Comparison of ENCODE assay signal across 27 cellular contexts in the genomic region with DNA sequence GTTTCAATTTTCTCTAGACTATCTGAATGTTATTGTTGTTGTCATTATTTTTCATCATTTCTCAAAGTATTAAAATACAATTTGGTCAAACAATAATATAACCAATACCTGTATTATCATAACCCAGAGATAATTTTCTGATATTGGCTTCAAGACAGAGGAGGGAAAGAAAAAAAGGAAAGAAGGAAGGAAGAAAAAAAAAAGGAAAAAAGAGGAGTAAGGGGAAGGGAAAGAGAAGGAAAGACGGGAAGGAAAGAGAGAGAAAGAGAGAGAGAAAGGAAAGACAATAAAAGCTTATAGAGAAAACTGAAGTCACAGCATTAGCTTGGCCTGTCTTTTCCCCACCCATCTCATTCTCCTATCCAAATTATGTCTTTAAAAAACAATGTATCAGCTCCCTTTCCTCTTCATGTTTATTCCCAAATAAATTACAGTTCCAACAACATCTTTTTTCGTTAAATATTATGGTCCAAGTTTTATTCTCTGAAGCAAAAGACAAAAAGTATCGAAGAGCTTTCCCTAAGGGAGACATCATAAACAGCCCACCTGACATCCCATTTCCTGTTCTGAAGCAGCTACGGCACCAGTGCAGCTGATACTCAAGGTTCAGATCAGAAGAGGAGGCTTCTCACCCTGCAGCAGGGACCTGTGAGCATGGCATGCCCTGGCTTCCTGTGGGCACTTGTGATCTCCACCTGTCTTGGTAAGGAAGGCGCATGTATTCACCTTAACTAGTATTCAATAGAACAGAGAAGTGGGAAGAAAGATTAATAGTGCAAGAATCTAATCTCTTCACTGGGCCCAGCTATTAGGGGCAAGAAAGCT.
DNase-seq lines count a peak whose midpoint lies in the region; ATAC-seq, FAIRE-seq and TF ChIP-seq lines count a peak whose summit lies in the region.
"Had no signal": no experiment of that assay in that cellular context is flagged by ENCODE, and none has a peak within 500 bp of the region (broad histone marks: within the 10 kb centered on the region; RNA-seq: fewer than 3 reads in every experiment).

No MANE protein-coding gene starts in this region.

- no peak overlapping the region for H3K23ac ChIP-seq in H1 (ENCODE audit: insufficient read length)

- no peak overlapping the region for H2BK12ac ChIP-seq in H1 (ENCODE audit: low read depth, low read length)

- no peak overlapping the region for H2AK5ac ChIP-seq in H1 (ENCODE audit: low read depth, low read length)

- no peaks in the 10 kb centered on the region for H3K23me2 ChIP-seq in H1 (ENCODE audit: low read depth, low read length)

- H3K56ac ChIP-seq in H1 (replicated peaks; ENCODE audit: insufficient read length, low read depth, low read length) = no peak overlapping the region

- peak; percentile 49 for ATAC-seq in CD4-positive, alpha-beta T cell (ENCODE audit: poor library complexity)
- ATAC-seq: HCT116, Right ventricle myocardium inferior had no signal

- H3K14ac ChIP-seq in H1 (ENCODE audit: insufficient read length) = no peak overlapping the region

- no peak for DNase-seq in T-helper 2 cell treated with Interferon-gamma antibody and Interleukin-4, amounts not matched to agents 5 μg/mL and 100 μg/mL, for 36 hours (ENCODE audit: low spot score)
- DNase-seq in T-helper 2 cell (no peak), H1 (ENCODE audit: low read depth in 1 of 2, low spot score in 2 of 2) (no peak), adrenal gland (no peak), head of caudate nucleus (no peak), COLO829 (ENCODE audit: low spot score) (no peak)
- DNase-seq in CD4-positive, alpha-beta T cell = peak in 1 of 10 experiments; percentile 1
- DNase-seq in activated CD4-positive, alpha-beta memory T cell treated with anti-CD3 and anti-CD28 coated beads, Interleukin-2, amount 10 ng/mL, durations not matched to agents 7 days and 5 days = no peak
- DNase-seq: activated CD4-positive, CD25-positive, alpha-beta regulatory T cell; activated CD8-positive, alpha-beta memory T cell treated with anti-CD3 and anti-CD28 coated beads, Interleukin-2, amount 50 U/mL, for 48 hours; amniotic stem cell; DMS79 treated with DMSO at 0.1 percent for 48 hours; foreskin fibroblast; kidney; mammary epithelial cell; NCI-H1417; NCI-H2107; NCI-H526; posterior cingulate gyrus; stimulated activated CD4-positive, alpha-beta T cell treated with anti-CD3 and anti-CD28 coated beads, Interleukin-2, amount 100 ng/mL, for 24 hours; stomach; upper lobe of left lung had no signal

- no peaks in the 10 kb centered on the region for H3K9me3 Mint-ChIP-seq in T-helper 2 cell treated with Interferon-gamma antibody and Interleukin-4, amounts not matched to agents 5 μg/mL and 100 μg/mL, for 36 hours
- H3K9me3 Mint-ChIP-seq in CD4-positive, alpha-beta T cell = no peaks in the 10 kb centered on the region
- H3K9me3 Mint-ChIP-seq in activated CD4-positive, alpha-beta memory T cell treated with anti-CD3 and anti-CD28 coated beads, Interleukin-2, amount 10 ng/mL, durations not matched to agents 7 days and 5 days = no peaks in the 10 kb centered on the region

- CTCF ChIA-PET in CD4-positive, alpha-beta T cell (lab: Charles Lee) = no interaction called here
- CTCF ChIA-PET in activated CD4-positive, alpha-beta memory T cell treated with anti-CD3 and anti-CD28 coated beads, Interleukin-2, amount 10 ng/mL, durations not matched to agents 7 days and 5 days (lab: Charles Lee) = interaction anchor here (0.6 kb wide), 1 partner anchor 59 kb away, joined by 3 read pairs; no protein-coding TSS in a partner anchor
- CTCF ChIA-PET in H1 (lab: Charles Lee; ENCODE audit: partially characterized antibody) = interaction anchor here (0.6 to 1.9 kb wide), 14 partner anchors 10 to 434 kb away, joined by 3 to 7 read pairs (median 3); no protein-coding TSS in a partner anchor

- TF ChIP-seq CTCF in CD4-positive, alpha-beta T cell (IDR thresholded peaks at IDR 0.05) = no peak
- no peak for TF ChIP-seq CTCF in H1 (IDR thresholded peaks at IDR 0.05; ENCODE audit: control extremely low read depth in 1 of 3, insufficient read depth in 1 of 3, low read depth in 1 of 3, low read length in 3 of 3)
- no peak for TF ChIP-seq CTCF in adrenal gland (IDR thresholded peaks at IDR 0.05)

- no peak overlapping the region for H4K5ac ChIP-seq in H1 (ENCODE audit: insufficient read length, low read depth, low read length)

- H3K27ac Mint-ChIP-seq in T-helper 2 cell treated with Interferon-gamma antibody and Interleukin-4, amounts not matched to agents 5 μg/mL and 100 μg/mL, for 36 hours = peak overlapping the region; percentile 88
- H3K27ac Mint-ChIP-seq in CD4-positive, alpha-beta T cell = peak overlapping the region; percentile 15
- H3K27ac Mint-ChIP-seq in activated CD4-positive, alpha-beta memory T cell treated with anti-CD3 and anti-CD28 coated beads, Interleukin-2, amount 10 ng/mL, durations not matched to agents 7 days and 5 days = peak overlapping the region; percentile 64

- H3K18ac ChIP-seq in H1 (ENCODE audit: extremely low read depth, low read length) = no peak overlapping the region

- H2BK15ac ChIP-seq in H1 (ENCODE audit: low read length) = no peak overlapping the region

- no peak overlapping the region for H3K4me2 ChIP-seq in H1 (ENCODE audit: insufficient read depth in 1 of 2, low read depth in 2 of 2, low read length in 2 of 2)

- H3K4me1 ChIP-seq in H1 (replicated peaks in 1 of 4; ENCODE audit: control insufficient read depth in 3 of 4, insufficient read depth in 4 of 4, low read length in 3 of 4) = peaks cover 0 to 3% (median 0%) of the 10 kb centered on the region in 4 experiments; a peak in 1 of 7 replicates
- H3K4me1 ChIP-seq in adrenal gland (replicated peaks in 1 of 2) = no peaks in the 10 kb centered on the region
- H3K4me1 ChIP-seq: stomach had no signal

- POLR2A ChIA-PET in CD4-positive, alpha-beta T cell (lab: Charles Lee) = interaction anchor here (0.5 to 0.9 kb wide), 4 partner anchors 230 to 290 kb away, joined by 3 to 5 read pairs (median 3); no protein-coding TSS in a partner anchor
- POLR2A ChIA-PET in activated CD4-positive, alpha-beta memory T cell treated with anti-CD3 and anti-CD28 coated beads, Interleukin-2, amount 10 ng/mL, durations not matched to agents 7 days and 5 days (lab: Charles Lee) = interaction anchor here (0.7 to 1.1 kb wide), 3 partner anchors 199 to 251 kb away, joined by 3 to 4 read pairs (median 4); no protein-coding TSS in a partner anchor
- POLR2A ChIA-PET in H1 (lab: Charles Lee; ENCODE audit: partially characterized antibody) = interaction anchor here (0.6 kb wide), 2 partner anchors 9 to 115 kb away, joined by 3 read pairs; no protein-coding TSS in a partner anchor

- H3K36me3 ChIP-seq in H1 (ENCODE audit: control insufficient read depth in 2 of 4, insufficient read depth in 4 of 4, low read length in 3 of 4) = no peaks in the 10 kb centered on the region
- no peaks in the 10 kb centered on the region for H3K36me3 ChIP-seq in adrenal gland (replicated peaks in 1 of 2)
- H3K36me3 ChIP-seq: BLaER1 treated with 17β-estradiol and CSF1 and Interleukin-3, amounts not matched to agents 10 nM and 100 nM; cardiac muscle cell; stomach; upper lobe of left lung had no signal

- H4K8ac ChIP-seq in H1 (ENCODE audit: extremely low read depth, insufficient read depth, low read length) = no peak overlapping the region

- no peak overlapping the region for H3K9ac ChIP-seq in H1 (replicated peaks in 1 of 4; ENCODE audit: extremely low read depth in 1 of 4, low read depth in 3 of 4, low read length in 3 of 4)
- H3K9ac ChIP-seq: BLaER1 treated with 17β-estradiol and CSF1 and Interleukin-3, amounts not matched to agents 10 nM and 100 nM had no signal

- H4K91ac ChIP-seq in H1 (replicated peaks; ENCODE audit: insufficient read length, low read length) = no peak overlapping the region

- H3K4ac ChIP-seq in H1 (replicated peaks; ENCODE audit: insufficient read length, low read depth, low read length) = no peak overlapping the region

- TF ChIP-seq RAD21 in H1 (IDR thresholded peaks at IDR 0.05 in 1 of 2, conservative IDR thresholded peaks at IDR 0.05 in 1 of 2; ENCODE audit: low read depth in 2 of 2, low read length in 2 of 2) = no peak

- TF ChIP-seq POLR2A in H1 (IDR thresholded peaks at IDR 0.05; ENCODE audit: control extremely low read depth in 1 of 2, low read depth in 2 of 2, low read length in 2 of 2) (no peak), adrenal gland (IDR thresholded peaks at IDR 0.05) (no peak)

- 87% methylated on average over 5 of the region's 5 CpGs; no CpG with 5 or more reads in 1 of the 2 experiments for whole genome bisulfite sequencing in H1 (ENCODE audit: extremely low coverage in 1 of 2, insufficient coverage in 1 of 2, insufficient read length in 1 of 2, insufficient replicate concordance in 2 of 2, low coverage in 1 of 2, low lambda C conversion rate in 2 of 2, missing lambda C conversion rate in 1 of 2), 2 experiments
- WGBS in adrenal gland, 4 donors = 59 to 74% (median 66%) methylated on average over 5 of the region's 5 CpGs

- no peaks in the 10 kb centered on the region for H3K27me3 ChIP-seq in CD4-positive, alpha-beta T cell (ENCODE audit: control insufficient read depth, insufficient read depth, low read length)
- H3K27me3 ChIP-seq in H1 (replicated peaks in 1 of 4; ENCODE audit: control insufficient read depth in 3 of 4, extremely low read depth in 1 of 4, insufficient read depth in 3 of 4, low read length in 3 of 4) = no peaks in the 10 kb centered on the region
- H3K27me3 ChIP-seq in adrenal gland = no peaks in the 10 kb centered on the region
- H3K27me3 ChIP-seq: BLaER1 treated with 17β-estradiol and CSF1 and Interleukin-3, amounts not matched to agents 10 nM and 100 nM; upper lobe of left lung had no signal

- peak overlapping the region; percentile 82 for H3K4me3 Mint-ChIP-seq in T-helper 2 cell treated with Interferon-gamma antibody and Interleukin-4, amounts not matched to agents 5 μg/mL and 100 μg/mL, for 36 hours
- peak overlapping the region; percentile 79 for H3K4me3 Mint-ChIP-seq in CD4-positive, alpha-beta T cell
- peak overlapping the region; percentile 67 for H3K4me3 Mint-ChIP-seq in activated CD4-positive, alpha-beta memory T cell treated with anti-CD3 and anti-CD28 coated beads, Interleukin-2, amount 10 ng/mL, durations not matched to agents 7 days and 5 days

- no peaks in the 10 kb centered on the region for H3K27me3 Mint-ChIP-seq in T-helper 2 cell treated with Interferon-gamma antibody and Interleukin-4, amounts not matched to agents 5 μg/mL and 100 μg/mL, for 36 hours (ENCODE audit: low read depth)
- no peaks in the 10 kb centered on the region for H3K27me3 Mint-ChIP-seq in CD4-positive, alpha-beta T cell
- no peaks in the 10 kb centered on the region for H3K27me3 Mint-ChIP-seq in activated CD4-positive, alpha-beta memory T cell treated with anti-CD3 and anti-CD28 coated beads, Interleukin-2, amount 10 ng/mL, durations not matched to agents 7 days and 5 days

- FAIRE-seq in H1 (lab: Jason Lieb, UNC) = peak; percentile 58
- FAIRE-seq: kidney had no signal

- H2AFZ ChIP-seq in H1 (ENCODE audit: low read length) = no peak overlapping the region

- peaks cover 2% of the 10 kb centered on the region for H3K4me1 Mint-ChIP-seq in T-helper 2 cell treated with Interferon-gamma antibody and Interleukin-4, amounts not matched to agents 5 μg/mL and 100 μg/mL, for 36 hours (ENCODE audit: low read depth)
- H3K4me1 Mint-ChIP-seq in CD4-positive, alpha-beta T cell (ENCODE audit: low read depth) = peaks cover 7% of the 10 kb centered on the region
- no peaks in the 10 kb centered on the region for H3K4me1 Mint-ChIP-seq in activated CD4-positive, alpha-beta memory T cell treated with anti-CD3 and anti-CD28 coated beads, Interleukin-2, amount 10 ng/mL, durations not matched to agents 7 days and 5 days

- no peaks in the 10 kb centered on the region for H3K79me2 ChIP-seq in H1 (ENCODE audit: control insufficient read depth in 1 of 2, insufficient read depth in 2 of 2, low read length in 2 of 2)

- TF ChIP-seq EP300 in H1 (IDR thresholded peaks at IDR 0.05; ENCODE audit: borderline replicate concordance in 1 of 2, low read depth in 2 of 2, low read length in 2 of 2) = no peak

- no peak overlapping the region for H2BK120ac ChIP-seq in H1 (replicated peaks; ENCODE audit: low read depth, low read length)

- no peaks in the 10 kb centered on the region for H4K20me1 ChIP-seq in H1 (replicated peaks in 1 of 2; ENCODE audit: control insufficient read depth in 1 of 2, insufficient read depth in 2 of 2, low read length in 2 of 2)
- H4K20me1 ChIP-seq: BLaER1 treated with 17β-estradiol and CSF1 and Interleukin-3, amounts not matched to agents 10 nM and 100 nM had no signal

- intact Hi-C loops in CD4-positive, alpha-beta T cell (cut with DNase I, micrococcal nuclease) = no loop called here
- intact Hi-C loops in adrenal gland (cut with DNase I) = no loop called here
- intact Hi-C loops in head of caudate nucleus (cut with DNase I) = no loop called here

- H2BK5ac ChIP-seq in H1 (ENCODE audit: low read depth, low read length) = no peak overlapping the region

- H3K4me3 ChIP-seq in H1 (ENCODE audit: extremely low read depth in 1 of 4, insufficient read depth in 2 of 4, low read depth in 3 of 4, low read length in 4 of 4) (no peak overlapping the region), adrenal gland (no peak overlapping the region)
- H3K4me3 ChIP-seq: BLaER1 treated with 17β-estradiol and CSF1 and Interleukin-3, amounts not matched to agents 10 nM and 100 nM; cardiac muscle cell; stomach; upper lobe of left lung had no signal

- H3K79me1 ChIP-seq in H1 (ENCODE audit: low read depth, low read length) = no peaks in the 10 kb centered on the region

- H3K36me3 Mint-ChIP-seq in T-helper 2 cell treated with Interferon-gamma antibody and Interleukin-4, amounts not matched to agents 5 μg/mL and 100 μg/mL, for 36 hours (ENCODE audit: low read depth) = no peaks in the 10 kb centered on the region
- no peaks in the 10 kb centered on the region for H3K36me3 Mint-ChIP-seq in CD4-positive, alpha-beta T cell (ENCODE audit: low read depth)
- no peaks in the 10 kb centered on the region for H3K36me3 Mint-ChIP-seq in activated CD4-positive, alpha-beta memory T cell treated with anti-CD3 and anti-CD28 coated beads, Interleukin-2, amount 10 ng/mL, durations not matched to agents 7 days and 5 days (ENCODE audit: low read depth)

- H2BK20ac ChIP-seq in H1 (ENCODE audit: low read length) = no peak overlapping the region

- no peaks in the 10 kb centered on the region for H3K9me3 ChIP-seq in CD4-positive, alpha-beta T cell (ENCODE audit: control insufficient read depth, low read length)
- H3K9me3 ChIP-seq in H1 (ENCODE audit: insufficient read depth in 2 of 2, low read depth in 1 of 2, low read length in 1 of 2) (no peaks in the 10 kb centered on the region), adrenal gland (replicated peaks in 1 of 3) (no peaks in the 10 kb centered on the region)
- H3K9me3 ChIP-seq: BLaER1 treated with 17β-estradiol and CSF1 and Interleukin-3, amounts not matched to agents 10 nM and 100 nM; stomach; upper lobe of left lung had no signal

- H3K27ac ChIP-seq in CD4-positive, alpha-beta T cell (ENCODE audit: low read depth, low read length) = no peak overlapping the region
- H3K27ac ChIP-seq in H1 (ENCODE audit: low read depth, low read length) = no peak overlapping the region
- peak overlapping the region in 1 of 5 donors; percentile 26 for H3K27ac ChIP-seq in adrenal gland
- H3K27ac ChIP-seq: BLaER1 treated with 17β-estradiol and CSF1 and Interleukin-3, amounts not matched to agents 10 nM and 100 nM; cardiac muscle cell; epithelial cell of prostate; stomach; upper lobe of left lung had no signal

Comparison
In these comparisons a context has a peak if more than half of its experiments do, and no peak if none do; other contexts are left out.
1. H3K27ac Mint-ChIP-seq: peak in every context shown above with its lines; median percentile 88 in T-helper 2 cell treated with Interferon-gamma antibody and Interleukin-4, amounts not matched to agents 5 μg/mL and 100 μg/mL, for 36 hours; 64 in activated CD4-positive, alpha-beta memory T cell treated with anti-CD3 and anti-CD28 coated beads, Interleukin-2, amount 10 ng/mL, durations not matched to agents 7 days and 5 days; 15 in CD4-positive, alpha-beta T cell.